18 cellular contexts compared by ENCODE assay signal in the genomic region with DNA sequence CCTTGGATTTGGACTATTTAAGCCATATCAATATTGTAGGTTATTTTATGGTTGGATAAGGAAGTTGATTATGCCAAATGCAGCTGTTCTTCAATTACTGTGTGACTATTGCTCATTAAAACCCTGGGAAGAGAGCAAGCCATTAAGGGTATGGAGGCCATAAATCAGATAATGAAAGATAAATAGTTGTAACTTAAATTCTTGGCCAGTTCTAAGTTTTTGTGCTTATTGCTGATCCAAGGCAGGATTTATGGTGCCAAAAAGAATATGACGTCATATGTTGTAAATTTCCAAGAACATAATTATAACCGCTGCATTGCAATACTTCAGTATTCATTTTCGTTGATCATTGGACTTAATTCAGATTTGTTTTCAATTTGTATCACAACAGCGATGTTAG.
A peak's percentile ranks its signal among the peaks of the same experiment; 100 is the strongest.
DNase-seq lines count a peak whose midpoint lies in the region; ATAC-seq, FAIRE-seq and TF ChIP-seq lines count a peak whose summit lies in the region.
"Had no signal": no experiment of that assay in that cellular context is flagged by ENCODE, and none has a peak within 500 bp of the region (broad histone marks: within the 10 kb centered on the region; RNA-seq: fewer than 3 reads in every experiment).

No MANE protein-coding gene starts in this region.

- TF ChIP-seq EP300 in GM12878 (IDR thresholded peaks at IDR 0.05; ENCODE audit: borderline replicate concordance in 1 of 2, control insufficient read depth in 1 of 2, low read depth in 2 of 2, low read length in 2 of 2) = no peak

- POLR2A ChIA-PET in GM12878 (lab: Charles Lee) = interaction anchor here (1.1 kb wide), 1 partner anchor 154 kb away, joined by 3 read pairs; no protein-coding TSS in a partner anchor

- H3K79me2 ChIP-seq in GM12878 (ENCODE audit: control insufficient read depth, insufficient read depth, low read length) = no peaks in the 10 kb centered on the region

- CTCF ChIA-PET in GM12878 (lab: Yijun Ruan, JAX) = interaction anchor here (0.8 kb wide), 1 partner anchor 16 kb away, joined by 3 read pairs; no protein-coding TSS in a partner anchor

- no peaks in the 10 kb centered on the region for H3K9me3 ChIP-seq in GM12878 (replicated peaks; ENCODE audit: control insufficient read depth, insufficient read depth, low read length)
- H3K9me3 ChIP-seq: A549, SJCRH30 had no signal

- in situ Hi-C loops in GM12878 (cut with MboI) = no loop called here

- H2AFZ ChIP-seq in GM12878 (ENCODE audit: control insufficient read depth, low read depth, low read length) = no peak overlapping the region
- H2AFZ ChIP-seq: PC-9 had no signal

- BruUV-seq in GM12878 (replicated peaks; lab: Mats Ljungman, UMichigan) = no TSS peak

- H3K4me2 ChIP-seq in GM12878 (ENCODE audit: control insufficient read depth, insufficient read depth) = no peak overlapping the region
- H3K4me2 ChIP-seq: A549, PC-9 had no signal

- H4K20me1 ChIP-seq in GM12878 (ENCODE audit: control insufficient read depth, insufficient read depth) = no peaks in the 10 kb centered on the region

- TF ChIP-seq CTCF in GM12878 (IDR thresholded peaks at IDR 0.05 in 2 of 3, conservative IDR thresholded peaks at IDR 0.05 in 1 of 3; ENCODE audit: control insufficient read depth in 2 of 3, extremely low read depth in 1 of 3, insufficient read depth in 1 of 3, low read depth in 3 of 3, low read length in 3 of 3) (no peak), fibroblast of villous mesenchyme (IDR thresholded peaks at IDR 0.05; ENCODE audit: insufficient read depth, low read depth, low read length) (no peak)

- no peak overlapping the region for H3K27ac ChIP-seq in GM12878 (ENCODE audit: control insufficient read depth, insufficient read depth)
- H3K27ac ChIP-seq: A549, HL-60, PC-9, SJCRH30 had no signal

- no peaks in the 10 kb centered on the region for H3K27me3 ChIP-seq in GM12878 (replicated peaks in 1 of 2; ENCODE audit: control insufficient read depth in 2 of 2, insufficient read depth in 2 of 2, low read length in 1 of 2)
- H3K27me3 ChIP-seq: SJCRH30 had no signal

- no peak for FAIRE-seq in GM12878 (lab: Jason Lieb, UNC)
- FAIRE-seq: A549, GM19239 had no signal

- no peak for TF ChIP-seq RAD21 in GM12878 (IDR thresholded peaks at IDR 0.05; ENCODE audit: insufficient read depth, low read depth, low read length)

- SMC1A ChIA-PET in GM12878 (lab: Charles Lee; ENCODE audit: uncharacterized antibody, unreplicated experiment) = interaction anchor here (0.9 kb wide), 1 partner anchor 20 kb away, joined by 4 read pairs; no protein-coding TSS in a partner anchor

- DNase-seq in A172 (ENCODE audit: low spot score) (peak; percentile 39), GM04504 (ENCODE audit: low read depth) (peak; percentile 12), GM12878 (ENCODE audit: low read depth, low spot score) (no peak), fibroblast of villous mesenchyme (ENCODE audit: low read depth) (peak; percentile 44), NCI-H146 treated with DMSO at 0.1 percent for 48 hours (lab: John Stamatoyannopoulos, UW; ENCODE audit: unreplicated experiment) (no peak)
- no peak for DNase-seq in activated effector memory CD4-positive, alpha-beta T cell treated with Interleukin-2 at 50 U/mL for 16 hours
- DNase-seq: AML-193, COR-L47, H7, KBM-7, NCI-H1694, PC-9, SJCRH30 had no signal

- TF ChIP-seq POLR2A in GM12878 (IDR thresholded peaks at IDR 0.05; ENCODE audit: low read depth, low read length) = no peak

- H3K36me3 ChIP-seq in GM12878 (ENCODE audit: control insufficient read depth in 2 of 2, insufficient read depth in 2 of 2, low read length in 1 of 2) = no peaks in the 10 kb centered on the region
- H3K36me3 ChIP-seq: SJCRH30 had no signal

- no peak overlapping the region for H3K4me3 ChIP-seq in GM12878
- no peak overlapping the region for H3K4me3 ChIP-seq in fibroblast of villous mesenchyme (ENCODE audit: low read depth, low read length)
- H3K4me3 ChIP-seq: A549, PC-9, SJCRH30 had no signal

- H3K4me1 ChIP-seq in GM12878 (ENCODE audit: control insufficient read depth, insufficient read depth, low read length) = no peaks in the 10 kb centered on the region
- H3K4me1 ChIP-seq: A549, SJCRH30 had no signal

- intact Hi-C loops in GM12878 (cut with micrococcal nuclease; ENCODE audit: unreplicated experiment) = no loop called here

- no peak overlapping the region for H3K9ac ChIP-seq in GM12878 (ENCODE audit: control insufficient read depth, insufficient read depth, low read length)

- RAD21 ChIA-PET in GM12878 (lab: Charles Lee; ENCODE audit: unreplicated experiment) = no interaction called here

- WGBS in GM12878 (ENCODE audit: insufficient coverage, insufficient replicate concordance, low lambda C conversion rate, missing lambda C conversion rate) = 12% methylated on average over 4 of the region's 4 CpGs

- ATAC-seq in GM12878 (no peak), HG03025 (IDR thresholded peaks at IDR 0.05; ENCODE audit: low FRiP score, unreplicated experiment) (no peak), GM19395 (IDR thresholded peaks at IDR 0.05; ENCODE audit: unreplicated experiment) (no peak)
- ATAC-seq: A549 had no signal

TF ChIP-seq in GM12878, 131 proteins besides CTCF, POLR2A, EP300 and RAD21:
- TF ChIP-seq ATF7 (IDR thresholded peaks at IDR 0.05; ENCODE audit: low read depth) (peak; percentile 52), HCFC1 (IDR thresholded peaks at IDR 0.05; ENCODE audit: low read length) (no peak)

Comparison
In these comparisons a context has a peak if more than half of its experiments do, and no peak if none do; other contexts are left out.
1. DNase-seq: peak in A172 (single experiment), GM04504 (single experiment) and fibroblast of villous mesenchyme (single experiment); none in GM12878 (single experiment), activated effector memory CD4-positive, alpha-beta T cell treated with Interleukin-2 at 50 U/mL for 16 hours (single experiment) and NCI-H146 treated with DMSO at 0.1 percent for 48 hours (single experiment).